27 cellular contexts compared by ENCODE assay signal in genomic region chr17:42034059-42034458, GRCh38. TPM values are rescaled to one million over a fixed set of nuclear protein-coding genes. Genes with fewer than 3 reads are reported as not detected.
DNase-seq lines count a peak whose midpoint lies in the region; ATAC-seq, FAIRE-seq and TF ChIP-seq lines count a peak whose summit lies in the region.
"Had no signal": no experiment of that assay in that cellular context is flagged by ENCODE, and none has a peak within 500 bp of the region (broad histone marks: within the 10 kb centered on the region; RNA-seq: fewer than 3 reads in every experiment).

No MANE protein-coding gene starts in this region.

- no peaks in the 10 kb centered on the region for H3K9me3 Mint-ChIP-seq in activated CD4-positive, alpha-beta memory T cell treated with anti-CD3 and anti-CD28 coated beads for 36 hours
- no peaks in the 10 kb centered on the region for H3K9me3 Mint-ChIP-seq in activated CD4-positive, alpha-beta memory T cell treated with anti-CD3 and anti-CD28 coated beads, Interleukin-2, amount 10 ng/mL, durations not matched to agents 7 days and 5 days
- no peaks in the 10 kb centered on the region for H3K9me3 Mint-ChIP-seq in endodermal cell
- H3K9me3 Mint-ChIP-seq in effector memory CD8-positive, alpha-beta T cell = no peaks in the 10 kb centered on the region
- H3K9me3 Mint-ChIP-seq: central memory CD8-positive, alpha-beta T cell; dendritic cell treated with granulocyte-macrophage colony-stimulating factor and Interleukin-4, amounts not matched to agents 40 ng/mL and 50 ng/mL, for 4 days; natural killer cell treated with Interleukin-12 subunit alpha and Interleukin-12 subunit beta and Interleukin-15 and Interleukin-18, amount 100 ng/mL, for 72 hours had no signal

- TF ChIP-seq POLR2A in GM12891 (IDR thresholded peaks at IDR 0.05; ENCODE audit: low read depth, low read length) = no peak
- TF ChIP-seq POLR2A in vagina (IDR thresholded peaks at IDR 0.05) = no peak

- no peak overlapping the region for H3K9ac ChIP-seq in endodermal cell (ENCODE audit: extremely low read depth, low read length, poor library complexity, severe bottlenecking)

- peaks cover 10% of the 10 kb centered on the region for H3K27me3 Mint-ChIP-seq in activated CD4-positive, alpha-beta memory T cell treated with anti-CD3 and anti-CD28 coated beads for 36 hours
- peaks cover 12% of the 10 kb centered on the region for H3K27me3 Mint-ChIP-seq in activated CD4-positive, alpha-beta memory T cell treated with anti-CD3 and anti-CD28 coated beads, Interleukin-2, amount 10 ng/mL, durations not matched to agents 7 days and 5 days
- H3K27me3 Mint-ChIP-seq in endodermal cell (ENCODE audit: insufficient read depth) = peaks cover 2% of the 10 kb centered on the region
- peaks cover 11 to 19% of the 10 kb centered on the region in 2 donors for H3K27me3 Mint-ChIP-seq in effector memory CD8-positive, alpha-beta T cell
- H3K27me3 Mint-ChIP-seq: central memory CD8-positive, alpha-beta T cell had no signal

- H3K27me3 ChIP-seq in endodermal cell (ENCODE audit: control insufficient read depth, insufficient read depth, low read length, poor library complexity, severe bottlenecking) (no peaks in the 10 kb centered on the region), vagina (no peaks in the 10 kb centered on the region)
- H3K27me3 ChIP-seq: BE2C, ovary, Peyer's patch had no signal

- CTCF ChIA-PET in activated CD4-positive, alpha-beta memory T cell treated with anti-CD3 and anti-CD28 coated beads for 36 hours (lab: Charles Lee) = interaction anchor here (0.7 to 1.7 kb wide), 4 partner anchors 9 to 67 kb away, joined by 3 to 6 read pairs (median 4); partner anchors contain the start of gene NKIRAS2
- CTCF ChIA-PET in activated CD4-positive, alpha-beta memory T cell treated with anti-CD3 and anti-CD28 coated beads, Interleukin-2, amount 10 ng/mL, durations not matched to agents 7 days and 5 days (lab: Charles Lee) = interaction anchor here (0.8 to 1.6 kb wide), 3 partner anchors 8 to 17 kb away, joined by 3 to 5 read pairs (median 5); partner anchors contain the start of genes DNAJC7 and NKIRAS2

- no peaks in the 10 kb centered on the region for H3K36me3 Mint-ChIP-seq in activated CD4-positive, alpha-beta memory T cell treated with anti-CD3 and anti-CD28 coated beads for 36 hours
- H3K36me3 Mint-ChIP-seq in activated CD4-positive, alpha-beta memory T cell treated with anti-CD3 and anti-CD28 coated beads, Interleukin-2, amount 10 ng/mL, durations not matched to agents 7 days and 5 days (ENCODE audit: low read depth) = no peaks in the 10 kb centered on the region
- H3K36me3 Mint-ChIP-seq in endodermal cell (ENCODE audit: low read depth) = no peaks in the 10 kb centered on the region
- H3K36me3 Mint-ChIP-seq in effector memory CD8-positive, alpha-beta T cell (ENCODE audit: insufficient read depth) = no peaks in the 10 kb centered on the region
- H3K36me3 Mint-ChIP-seq: natural killer cell treated with Interleukin-12 subunit alpha and Interleukin-12 subunit beta and Interleukin-15 and Interleukin-18, amount 100 ng/mL, for 72 hours had no signal

- ATAC-seq in effector memory CD8-positive, alpha-beta T cell (replicated peaks) = no peak
- ATAC-seq: esophagus mucosa; natural killer cell treated with Interleukin-12 subunit alpha and Interleukin-12 subunit beta and Interleukin-15 and Interleukin-18, amount 100 ng/mL, for 72 hours had no signal

- peak; percentile 80 for FAIRE-seq in GM12891 (lab: Jason Lieb, UNC)
- FAIRE-seq: GM12892 had no signal

- POLR2A ChIA-PET in activated CD4-positive, alpha-beta memory T cell treated with anti-CD3 and anti-CD28 coated beads for 36 hours (lab: Charles Lee) = interaction anchor here (1.1 kb wide), 1 partner anchor 11 kb away, joined by 3 read pairs; no protein-coding TSS in a partner anchor
- POLR2A ChIA-PET in activated CD4-positive, alpha-beta memory T cell treated with anti-CD3 and anti-CD28 coated beads, Interleukin-2, amount 10 ng/mL, durations not matched to agents 7 days and 5 days (lab: Charles Lee) = interaction anchor here (1.2 to 1.9 kb wide), 2 partner anchors 17 to 78 kb away, joined by 4 to 10 read pairs; partner anchors contain the start of genes DHX58 and DNAJC7

- no peak overlapping the region for H3K4me3 ChIP-seq in endodermal cell (ENCODE audit: low read length)
- H3K4me3 ChIP-seq in vagina = no peak overlapping the region
- H3K4me3 ChIP-seq: ovary, Peyer's patch had no signal

- in situ Hi-C loops in GM13976 (cut with MboI; ENCODE audit: low sequenced_read_pairs, unreplicated experiment) = no loop called here

- H3K4me3 Mint-ChIP-seq in activated CD4-positive, alpha-beta memory T cell treated with anti-CD3 and anti-CD28 coated beads for 36 hours = no peak overlapping the region
- no peak overlapping the region for H3K4me3 Mint-ChIP-seq in activated CD4-positive, alpha-beta memory T cell treated with anti-CD3 and anti-CD28 coated beads, Interleukin-2, amount 10 ng/mL, durations not matched to agents 7 days and 5 days
- H3K4me3 Mint-ChIP-seq in endodermal cell = no peak overlapping the region
- H3K4me3 Mint-ChIP-seq in effector memory CD8-positive, alpha-beta T cell = no peak overlapping the region
- H3K4me3 Mint-ChIP-seq: central memory CD8-positive, alpha-beta T cell; dendritic cell treated with granulocyte-macrophage colony-stimulating factor and Interleukin-4, amounts not matched to agents 40 ng/mL and 50 ng/mL, for 4 days; natural killer cell treated with Interleukin-12 subunit alpha and Interleukin-12 subunit beta and Interleukin-15 and Interleukin-18, amount 100 ng/mL, for 72 hours had no signal

- H3K36me3 ChIP-seq in endodermal cell (ENCODE audit: control insufficient read depth, insufficient read depth, low read length) (no peaks in the 10 kb centered on the region), vagina (no peaks in the 10 kb centered on the region)
- H3K36me3 ChIP-seq: BE2C, ovary, Peyer's patch had no signal

- H3K27ac Mint-ChIP-seq in activated CD4-positive, alpha-beta memory T cell treated with anti-CD3 and anti-CD28 coated beads for 36 hours = no peak overlapping the region
- H3K27ac Mint-ChIP-seq in activated CD4-positive, alpha-beta memory T cell treated with anti-CD3 and anti-CD28 coated beads, Interleukin-2, amount 10 ng/mL, durations not matched to agents 7 days and 5 days = no peak overlapping the region
- no peak overlapping the region for H3K27ac Mint-ChIP-seq in endodermal cell
- H3K27ac Mint-ChIP-seq in effector memory CD8-positive, alpha-beta T cell = peak overlapping the region in 1 of 2 donors; percentile 32
- H3K27ac Mint-ChIP-seq: dendritic cell treated with granulocyte-macrophage colony-stimulating factor and Interleukin-4, amounts not matched to agents 40 ng/mL and 50 ng/mL, for 4 days had no signal

- no peaks in the 10 kb centered on the region for H3K4me1 ChIP-seq in endodermal cell (ENCODE audit: control insufficient read depth, insufficient read depth, low read length)
- no peaks in the 10 kb centered on the region for H3K4me1 ChIP-seq in vagina
- H3K4me1 ChIP-seq: BE2C, Peyer's patch had no signal

- peaks cover 5% of the 10 kb centered on the region for H3K4me1 Mint-ChIP-seq in activated CD4-positive, alpha-beta memory T cell treated with anti-CD3 and anti-CD28 coated beads for 36 hours (ENCODE audit: low read depth)
- H3K4me1 Mint-ChIP-seq in activated CD4-positive, alpha-beta memory T cell treated with anti-CD3 and anti-CD28 coated beads, Interleukin-2, amount 10 ng/mL, durations not matched to agents 7 days and 5 days = peaks cover 6% of the 10 kb centered on the region
- H3K4me1 Mint-ChIP-seq in endodermal cell = peaks cover 14% of the 10 kb centered on the region
- peaks cover 0 to 1% of the 10 kb centered on the region in 2 donors for H3K4me1 Mint-ChIP-seq in effector memory CD8-positive, alpha-beta T cell (ENCODE audit: low read depth in 2 of 2)

- no peak overlapping the region for H3K27ac ChIP-seq in endodermal cell (ENCODE audit: low read depth, low read length)
- H3K27ac ChIP-seq in vagina = no peak overlapping the region
- H3K27ac ChIP-seq: ovary, Peyer's patch had no signal

- intact Hi-C loops in activated CD4-positive, alpha-beta memory T cell treated with anti-CD3 and anti-CD28 coated beads for 36 hours (cut with micrococcal nuclease) = no loop called here
- intact Hi-C loops in vagina (cut with DNase I) = no loop called here

- WGBS in endodermal cell (ENCODE audit: insufficient coverage in 1 of 2, insufficient read length in 1 of 2), 2 experiments = 50 to 63% methylated on average over 3 to 6 of the region's 6 CpGs

- H3K9me3 ChIP-seq in endodermal cell (ENCODE audit: control insufficient read depth, low read length) (no peaks in the 10 kb centered on the region), vagina (no peaks in the 10 kb centered on the region)
- H3K9me3 ChIP-seq: BE2C, ovary, Peyer's patch had no signal

- no peak for TF ChIP-seq CTCF in endodermal cell (conservative IDR thresholded peaks at IDR 0.05)
- TF ChIP-seq CTCF in vagina (IDR thresholded peaks at IDR 0.05) = no peak
- no peak for TF ChIP-seq CTCF in GM13976 (IDR thresholded peaks at IDR 0.05; ENCODE audit: borderline replicate concordance, control extremely low read depth, extremely low read depth, insufficient read depth, missing control alignments)

- peak; percentile 18 for DNase-seq in activated CD4-positive, alpha-beta memory T cell treated with anti-CD3 and anti-CD28 coated beads for 36 hours
- no peak for DNase-seq in activated CD4-positive, alpha-beta memory T cell treated with anti-CD3 and anti-CD28 coated beads, Interleukin-2, amount 10 ng/mL, durations not matched to agents 7 days and 5 days
- DNase-seq in GM12891 (ENCODE audit: insufficient read length, low spot score) (no peak), NCI-H2171 treated with DMSO at 0.1 percent for 48 hours (lab: John Stamatoyannopoulos, UW) (peak; percentile 78), endodermal cell (peak; percentile 59), vagina (ENCODE audit: extremely low spot score in 2 of 2) (no peak), GM13976 (ENCODE audit: low spot score) (no peak)
- DNase-seq in effector memory CD8-positive, alpha-beta T cell = no peak
- DNase-seq: ACHN; BE2C; glutamatergic neuron; mammary epithelial cell; NCI-H1092; NCI-H1930; NCI-H526 treated with DMSO at 0.1 percent for 48 hours; ovary; Peyer's patch; SHP77 treated with DMSO at 0.1 percent for 48 hours; stimulated activated CD4-positive, alpha-beta T cell treated with anti-CD3 and anti-CD28 coated beads, Interleukin-15, amount 100 ng/mL, for 24 hours; stimulated activated CD4-positive, alpha-beta T cell treated with anti-CD3 and anti-CD28 coated beads, Interleukin-4, amount 100 ng/mL, for 4 hours; substantia nigra; trophoblast cell had no signal

RNA-seq across cellular contexts. Expression of gene NKIRAS2, which starts 14.2 kb away (rescaled TPM):
- total RNA-seq in activated CD4-positive, alpha-beta memory T cell treated with anti-CD3 and anti-CD28 coated beads for 36 hours = 10 to 100 TPM; 15.6 to 16.1 TPM
- 10 to 100 TPM; 21.3 to 22.7 TPM for total RNA-seq in activated CD4-positive, alpha-beta memory T cell treated with anti-CD3 and anti-CD28 coated beads, Interleukin-2, amount 10 ng/mL, durations not matched to agents 7 days and 5 days
- polyA plus RNA-seq in GM12891 (2012; ENCODE audit: low read depth, missing spikeins) = 22.6 TPM
- total RNA-seq in endodermal cell (10 to 100 TPM; 48.0 to 51.2 TPM), vagina (28.7 TPM)
- polyA plus RNA-seq in endodermal cell (2013, experiment 1 of 2) = 58.2 TPM
- polyA plus RNA-seq in endodermal cell (2013, experiment 2 of 2) = 53.7 TPM

RNA-seq across cellular contexts. Expression of gene C17orf113, which starts 16.3 kb away (rescaled TPM):
- total RNA-seq in activated CD4-positive, alpha-beta memory T cell treated with anti-CD3 and anti-CD28 coated beads for 36 hours = under 1 TPM; 0.15 to 0.26 TPM
- total RNA-seq in activated CD4-positive, alpha-beta memory T cell treated with anti-CD3 and anti-CD28 coated beads, Interleukin-2, amount 10 ng/mL, durations not matched to agents 7 days and 5 days = under 1 TPM in 1 of 2 experiments, not detected in 1; 0.05 TPM
- polyA plus RNA-seq in GM12891 (2012; ENCODE audit: low read depth, missing spikeins) = 0.19 TPM
- total RNA-seq in endodermal cell (1 to 10 TPM; 1.7 to 2.9 TPM), vagina (0.49 TPM)
- 2.2 TPM for polyA plus RNA-seq in endodermal cell (2013, experiment 1 of 2)
- 2.2 TPM for polyA plus RNA-seq in endodermal cell (2013, experiment 2 of 2)
- total RNA-seq: natural killer cell treated with Interleukin-12 subunit alpha and Interleukin-12 subunit beta and Interleukin-15 and Interleukin-18, amount 100 ng/mL, for 72 hours had no signal

RNA-seq across cellular contexts. Expression of gene DNAJC7, which starts 16.8 kb away (rescaled TPM):
- 10 to 100 TPM; 79.7 to 80.9 TPM for total RNA-seq in activated CD4-positive, alpha-beta memory T cell treated with anti-CD3 and anti-CD28 coated beads for 36 hours
- total RNA-seq in activated CD4-positive, alpha-beta memory T cell treated with anti-CD3 and anti-CD28 coated beads, Interleukin-2, amount 10 ng/mL, durations not matched to agents 7 days and 5 days = 10 to 100 TPM; 88.7 to 95.1 TPM
- 101 TPM for polyA plus RNA-seq in GM12891 (2012; ENCODE audit: low read depth, missing spikeins)
- total RNA-seq in endodermal cell (100 to 1,000 TPM; 112 to 116 TPM), vagina (60.2 TPM)
- 90.7 TPM for polyA plus RNA-seq in endodermal cell (2013, experiment 1 of 2)
- polyA plus RNA-seq in endodermal cell (2013, experiment 2 of 2) = 88.3 TPM

Comparison
In these comparisons a context has a peak if more than half of its experiments do, and no peak if none do; other contexts are left out.
1. DNase-seq: peak in activated CD4-positive, alpha-beta memory T cell treated with anti-CD3 and anti-CD28 coated beads for 36 hours (single experiment), NCI-H2171 treated with DMSO at 0.1 percent for 48 hours (single experiment) and endodermal cell (single experiment); none in activated CD4-positive, alpha-beta memory T cell treated with anti-CD3 and anti-CD28 coated beads, Interleukin-2, amount 10 ng/mL, durations not matched to agents 7 days and 5 days (single experiment), GM12891 (single experiment), vagina (0 of 2), effector memory CD8-positive, alpha-beta T cell (0 of 3) and GM13976 (single experiment).